Comparison of ENCODE assay signal across 11 cellular contexts in genomic region chr16:58409316-58409973, GRCh38. TPM values are rescaled to one million over a fixed set of nuclear protein-coding genes. Genes with fewer than 3 reads are reported as not detected.
DNase-seq lines count a peak whose midpoint lies in the region; ATAC-seq, FAIRE-seq and TF ChIP-seq lines count a peak whose summit lies in the region.
"Had no signal": no experiment of that assay in that cellular context is flagged by ENCODE, and none has a peak within 500 bp of the region (broad histone marks: within the 10 kb centered on the region; RNA-seq: fewer than 3 reads in every experiment).

No MANE protein-coding gene starts in this region.

- peak overlapping the region; percentile 44 for H3K9ac ChIP-seq in astrocyte (ENCODE audit: low read length)

- H3K27me3 Mint-ChIP-seq in astrocyte (ENCODE audit: low read depth, unreplicated experiment): peaks cover 2% of the 10 kb centered on the region

- H3K4me1 ChIP-seq in astrocyte (ENCODE audit: insufficient read depth, low read length): peaks cover 11% of the 10 kb centered on the region
- peaks cover 0 to 10% (median 9%) of the 10 kb centered on the region in 4 donors for H3K4me1 ChIP-seq in esophagus muscularis mucosa

- no peaks in the 10 kb centered on the region for H3K36me3 Mint-ChIP-seq in astrocyte (ENCODE audit: low read depth, unreplicated experiment)

- H3K36me3 ChIP-seq in astrocyte (ENCODE audit: insufficient read depth, low read length): no peaks in the 10 kb centered on the region
- peaks cover 0 to 11% (median 3%) of the 10 kb centered on the region in 4 donors for H3K36me3 ChIP-seq in esophagus muscularis mucosa

- no peaks in the 10 kb centered on the region for H3K79me2 ChIP-seq in astrocyte (ENCODE audit: insufficient read depth, low read length)

- TF ChIP-seq EP300 in esophagus muscularis mucosa (IDR thresholded peaks at IDR 0.05): no peak

- no peak for TF ChIP-seq POLR2A in esophagus muscularis mucosa (IDR thresholded peaks at IDR 0.05; ENCODE audit: low read depth)

- H4K20me1 ChIP-seq in astrocyte (ENCODE audit: insufficient read depth, low read length): no peaks in the 10 kb centered on the region

- intact Hi-C loops in Right ventricle myocardium superior (cut with DNase I): no loop called here
- intact Hi-C loops in esophagus muscularis mucosa (cut with DNase I): no loop called here

- peak; percentile 13 for FAIRE-seq in astrocyte (lab: Jason Lieb, UNC)

- H3K27ac ChIP-seq in astrocyte (ENCODE audit: low read depth, low read length): peak overlapping the region; percentile 19
- no peak overlapping the region for H3K27ac ChIP-seq in esophagus muscularis mucosa (replicated peaks in 1 of 4)

- H3K9me3 Mint-ChIP-seq in astrocyte (ENCODE audit: unreplicated experiment): no peaks in the 10 kb centered on the region
- H3K9me3 Mint-ChIP-seq: activated T-cell treated with anti-CD3 and anti-CD28 coated beads, Interleukin-2, amount 50 U/mL, for 72 hours; endodermal cell had no signal

- H3K9me3 ChIP-seq in astrocyte (ENCODE audit: insufficient read depth, low read depth, low read length) (no peaks in the 10 kb centered on the region), esophagus muscularis mucosa (no peaks in the 10 kb centered on the region)

- H3K4me3 Mint-ChIP-seq in astrocyte (ENCODE audit: unreplicated experiment): no peak overlapping the region
- H3K4me3 Mint-ChIP-seq: activated T-cell treated with anti-CD3 and anti-CD28 coated beads, Interleukin-2, amount 50 U/mL, for 72 hours; endodermal cell had no signal

- peak overlapping the region; percentile 70 for H3K4me2 ChIP-seq in astrocyte (ENCODE audit: low read length)

- DNase-seq in ELR (ENCODE audit: low read depth) (peak; percentile 26), astrocyte (ENCODE audit: low read depth) (peak; percentile 91), Right ventricle myocardium superior (peak; percentile 77), pulmonary artery endothelial cell (ENCODE audit: low read depth, low spot score) (peak; percentile 45), esophagus muscularis mucosa (ENCODE audit: extremely low spot score) (no peak), COLO668 (lab: John Stamatoyannopoulos, UW; ENCODE audit: unreplicated experiment) (no peak)
- DNase-seq: activated T-cell treated with anti-CD3 and anti-CD28 coated beads, Interleukin-2, amount 50 U/mL, for 72 hours; endodermal cell; NCI-H524 treated with DMSO at 0.1 percent for 48 hours had no signal

- peaks cover 6% of the 10 kb centered on the region for H3K4me1 Mint-ChIP-seq in astrocyte (ENCODE audit: low read depth, unreplicated experiment)
- H3K4me1 Mint-ChIP-seq: endodermal cell had no signal

- WGBS in esophagus muscularis mucosa: 75% methylated on average over 6 of the region's 6 CpGs

- H3K4me3 ChIP-seq in astrocyte (ENCODE audit: insufficient read depth, low read depth, low read length) (no peak overlapping the region), esophagus muscularis mucosa (no peak overlapping the region)

- TF ChIP-seq CTCF in astrocyte (IDR thresholded peaks at IDR 0.05; ENCODE audit: insufficient read depth, low read depth, low read length) (no peak), esophagus muscularis mucosa (IDR thresholded peaks at IDR 0.05) (no peak)

- H3K27me3 ChIP-seq in astrocyte (ENCODE audit: insufficient read depth, low read length) (no peaks in the 10 kb centered on the region), esophagus muscularis mucosa (no peaks in the 10 kb centered on the region)

- H2AFZ ChIP-seq in astrocyte (ENCODE audit: low read depth, low read length): peak overlapping the region; percentile 20

- H3K27ac Mint-ChIP-seq in astrocyte (ENCODE audit: unreplicated experiment): no peak overlapping the region
- H3K27ac Mint-ChIP-seq: activated T-cell treated with anti-CD3 and anti-CD28 coated beads, Interleukin-2, amount 50 U/mL, for 72 hours; endodermal cell had no signal

- ATAC-seq in Right ventricle myocardium superior (ENCODE audit: poor library complexity) (peak; percentile 67), GM21447 (IDR thresholded peaks at IDR 0.05; ENCODE audit: unreplicated experiment) (no peak), GM21723 (IDR thresholded peaks at IDR 0.05; ENCODE audit: unreplicated experiment) (no peak)
- ATAC-seq: activated T-cell treated with anti-CD3 and anti-CD28 coated beads, Interleukin-2, amount 50 U/mL, for 72 hours had no signal

RNA-seq across cellular contexts. Expression of gene GINS3, which starts 17.2 kb away (rescaled TPM):
- total RNA-seq in astrocyte: 2.5 and 3.6 TPM in 2 replicates
- total RNA-seq in Right ventricle myocardium superior: 5.6 TPM
- total RNA-seq in pulmonary artery endothelial cell: 13.8 and 13.9 TPM in 2 replicates
- total RNA-seq in esophagus muscularis mucosa: 1 to 10 TPM; 1.2 to 2.0 (median 1.8) TPM

Comparison
In these comparisons a context has a peak if more than half of its experiments do, and no peak if none do; other contexts are left out.
1. DNase-seq: peak in ELR (single experiment), astrocyte (single experiment), Right ventricle myocardium superior (single experiment) and pulmonary artery endothelial cell (single experiment); none in esophagus muscularis mucosa (single experiment) and COLO668 (single experiment).